ENCODE assay signal across 1 cellular context in the genomic region with DNA sequence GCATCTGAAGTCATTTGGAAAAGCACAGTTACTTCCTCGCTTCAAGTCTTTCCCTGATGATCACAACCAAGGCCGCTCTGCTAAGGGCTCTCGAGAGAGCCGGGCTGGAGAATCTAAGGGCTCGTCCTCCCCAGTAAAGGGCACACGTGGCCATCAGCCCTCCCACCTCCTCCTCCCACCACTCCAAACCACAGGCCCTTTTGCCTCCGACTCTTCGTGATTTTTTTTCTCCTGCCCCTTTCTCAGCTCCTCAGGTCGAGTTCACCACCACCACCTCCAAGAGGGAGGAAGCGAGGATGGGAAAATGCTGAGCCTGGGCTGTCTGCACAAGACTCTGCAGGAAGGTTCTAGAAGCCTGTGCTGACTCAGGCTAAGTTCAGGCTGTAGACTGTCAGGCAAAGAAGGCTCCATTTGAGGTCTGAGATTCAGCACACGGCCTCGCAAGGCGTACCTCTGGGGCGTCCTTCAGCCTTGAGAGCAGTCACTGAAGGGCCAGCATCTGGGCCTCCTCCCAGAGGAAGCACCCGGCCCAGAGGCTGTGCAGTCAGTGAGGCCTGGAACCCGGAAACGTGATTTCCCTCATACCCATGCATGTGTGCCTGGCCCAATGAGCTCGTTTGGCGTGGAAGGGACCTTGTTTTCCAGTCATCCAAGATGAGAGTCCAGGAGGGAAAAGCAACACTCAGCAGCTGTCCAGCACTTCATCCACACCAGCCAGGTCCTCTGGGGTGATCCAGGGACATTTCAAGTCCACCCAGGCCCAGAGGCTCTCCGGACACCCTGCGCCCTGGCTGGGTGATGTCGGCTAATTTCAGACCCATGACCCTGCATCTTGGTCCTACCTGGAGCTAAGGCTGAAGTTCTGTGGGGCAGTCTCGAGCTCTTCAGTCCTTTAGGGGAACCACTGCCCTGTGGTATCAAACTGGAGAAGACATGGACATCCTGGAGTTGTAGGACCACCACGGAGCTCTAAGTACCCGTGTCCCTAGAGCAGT.
TF ChIP-seq lines count a peak whose summit lies in the region.

No MANE protein-coding gene starts in this region.

TF ChIP-seq in HepG2, 621 proteins besides CTCF, POLR2A, EP300 and RAD21:
- no peak for TF ChIP-seq SRSF1 (optimal IDR thresholded peaks at IDR 0.05; ENCODE audit: low read depth, low read length)
- TF ChIP-seq ATF7 (IDR thresholded peaks at IDR 0.05), result no peak
- TF ChIP-seq ATF7 (CRISPR knock-in tag; IDR thresholded peaks at IDR 0.05), result no peak
- TF ChIP-seq, protein P1, sequence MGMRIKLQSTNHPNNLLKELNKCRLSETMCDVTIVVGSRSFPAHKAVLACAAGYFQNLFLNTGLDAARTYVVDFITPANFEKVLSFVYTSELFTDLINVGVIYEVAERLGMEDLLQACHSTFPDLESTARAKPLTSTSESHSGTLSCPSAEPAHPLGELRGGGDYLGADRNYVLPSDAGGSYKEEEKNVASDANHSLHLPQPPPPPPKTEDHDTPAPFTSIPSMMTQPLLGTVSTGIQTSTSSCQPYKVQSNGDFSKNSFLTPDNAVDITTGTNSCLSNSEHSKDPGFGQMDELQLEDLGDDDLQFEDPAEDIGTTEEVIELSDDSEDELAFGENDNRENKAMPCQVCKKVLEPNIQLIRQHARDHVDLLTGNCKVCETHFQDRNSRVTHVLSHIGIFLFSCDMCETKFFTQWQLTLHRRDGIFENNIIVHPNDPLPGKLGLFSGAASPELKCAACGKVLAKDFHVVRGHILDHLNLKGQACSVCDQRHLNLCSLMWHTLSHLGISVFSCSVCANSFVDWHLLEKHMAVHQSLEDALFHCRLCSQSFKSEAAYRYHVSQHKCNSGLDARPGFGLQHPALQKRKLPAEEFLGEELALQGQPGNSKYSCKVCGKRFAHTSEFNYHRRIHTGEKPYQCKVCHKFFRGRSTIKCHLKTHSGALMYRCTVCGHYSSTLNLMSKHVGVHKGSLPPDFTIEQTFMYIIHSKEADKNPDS (CRISPR knock-in tag; IDR thresholded peaks at IDR 0.05), result no peak
- TF ChIP-seq, protein P2, sequence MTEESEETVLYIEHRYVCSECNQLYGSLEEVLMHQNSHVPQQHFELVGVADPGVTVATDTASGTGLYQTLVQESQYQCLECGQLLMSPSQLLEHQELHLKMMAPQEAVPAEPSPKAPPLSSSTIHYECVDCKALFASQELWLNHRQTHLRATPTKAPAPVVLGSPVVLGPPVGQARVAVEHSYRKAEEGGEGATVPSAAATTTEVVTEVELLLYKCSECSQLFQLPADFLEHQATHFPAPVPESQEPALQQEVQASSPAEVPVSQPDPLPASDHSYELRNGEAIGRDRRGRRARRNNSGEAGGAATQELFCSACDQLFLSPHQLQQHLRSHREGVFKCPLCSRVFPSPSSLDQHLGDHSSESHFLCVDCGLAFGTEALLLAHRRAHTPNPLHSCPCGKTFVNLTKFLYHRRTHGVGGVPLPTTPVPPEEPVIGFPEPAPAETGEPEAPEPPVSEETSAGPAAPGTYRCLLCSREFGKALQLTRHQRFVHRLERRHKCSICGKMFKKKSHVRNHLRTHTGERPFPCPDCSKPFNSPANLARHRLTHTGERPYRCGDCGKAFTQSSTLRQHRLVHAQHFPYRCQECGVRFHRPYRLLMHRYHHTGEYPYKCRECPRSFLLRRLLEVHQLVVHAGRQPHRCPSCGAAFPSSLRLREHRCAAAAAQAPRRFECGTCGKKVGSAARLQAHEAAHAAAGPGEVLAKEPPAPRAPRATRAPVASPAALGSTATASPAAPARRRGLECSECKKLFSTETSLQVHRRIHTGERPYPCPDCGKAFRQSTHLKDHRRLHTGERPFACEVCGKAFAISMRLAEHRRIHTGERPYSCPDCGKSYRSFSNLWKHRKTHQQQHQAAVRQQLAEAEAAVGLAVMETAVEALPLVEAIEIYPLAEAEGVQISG (CRISPR knock-in tag; IDR thresholded peaks at IDR 0.05), result no peak
- no peak for TF ChIP-seq ISX (CRISPR knock-in tag; conservative IDR thresholded peaks at IDR 0.05)
- no peak for TF ChIP-seq ZNF550 (CRISPR knock-in tag; IDR thresholded peaks at IDR 0.05; ENCODE audit: borderline replicate concordance)
- TF ChIP-seq SP5 (CRISPR knock-in tag; IDR thresholded peaks at IDR 0.05; ENCODE audit: borderline replicate concordance, low read depth), result no peak
